8 cellular contexts compared by ENCODE assay signal in the genomic region with DNA sequence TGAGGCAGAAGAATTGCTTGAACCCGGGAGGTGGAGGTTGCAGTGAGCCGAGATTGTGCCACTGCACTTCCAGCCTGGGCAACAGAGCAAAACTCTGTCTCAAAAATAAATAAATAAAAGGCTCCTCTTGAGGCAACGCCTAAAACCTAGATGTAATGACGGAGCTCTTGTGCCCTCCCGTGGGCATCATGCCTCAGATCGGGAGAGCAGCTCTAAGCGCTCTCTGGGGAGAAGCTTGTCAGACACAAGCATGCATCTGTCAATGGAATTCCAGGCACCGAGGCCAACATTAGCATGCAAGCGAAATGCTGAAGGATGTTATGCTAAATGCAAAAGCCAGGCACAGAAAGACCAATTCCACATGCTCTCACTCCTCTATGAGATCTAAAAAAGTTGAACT. TPM values are rescaled to one million over a fixed set of nuclear protein-coding genes. Genes with fewer than 3 reads are reported as not detected.
A peak's percentile ranks its signal among the peaks of the same experiment; 100 is the strongest.
DNase-seq lines count a peak whose midpoint lies in the region; ATAC-seq and TF ChIP-seq lines count a peak whose summit lies in the region.

No MANE protein-coding gene starts in this region.

- DNase-seq in HCEC 1CT = peak; percentile 70
- peak; percentile 85 for DNase-seq in NCI-H524 treated with DMSO at 0.1 percent for 48 hours (lab: John Stamatoyannopoulos, UW)
- no peak for DNase-seq in breast epithelium (ENCODE audit: low spot score in 2 of 2)
- peak; percentile 76 for DNase-seq in medulla oblongata (ENCODE audit: extremely low spot score)
- no peak for DNase-seq in activated effector memory CD4-positive, alpha-beta T cell treated with Interleukin-2 at 50 U/mL for 16 hours

- H3K4me1 ChIP-seq in breast epithelium = no peaks in the 10 kb centered on the region

- H3K36me3 ChIP-seq in breast epithelium = no peaks in the 10 kb centered on the region

- no peaks in the 10 kb centered on the region for H3K27me3 ChIP-seq in breast epithelium

- intact Hi-C loops in breast epithelium (cut with DNase I; ENCODE audit: low total_unique reads) = no loop called here

- TF ChIP-seq CTCF in breast epithelium (IDR thresholded peaks at IDR 0.05) = peak in 2 of 3 donors; percentile 16 to 40

- TF ChIP-seq POLR2A in breast epithelium (IDR thresholded peaks at IDR 0.05) = no peak

- H3K9me3 ChIP-seq in breast epithelium = peaks cover 0 to 4% of the 10 kb centered on the region in 2 donors

- ATAC-seq in HG03378 (IDR thresholded peaks at IDR 0.05; ENCODE audit: unreplicated experiment) (no peak), GM21528 (IDR thresholded peaks at IDR 0.05; ENCODE audit: low FRiP score, unreplicated experiment) (no peak), HG02763 (IDR thresholded peaks at IDR 0.05; ENCODE audit: unreplicated experiment) (no peak)

- H3K27ac ChIP-seq in breast epithelium = no peak overlapping the region

- H3K4me3 ChIP-seq in breast epithelium = no peak overlapping the region

RNA-seq across cellular contexts. Expression of a gene that starts 45.6 kb away (rescaled TPM):
- total RNA-seq in breast epithelium = 10 to 100 TPM; 45.9 to 72.4 (median 71.4) TPM

RNA-seq across cellular contexts. Expression of a gene that starts 55.5 kb away (rescaled TPM):
- 100 to 1,000 TPM; 134 to 175 (median 137) TPM for total RNA-seq in breast epithelium

Comparison
In these comparisons a context has a peak if more than half of its experiments do, and no peak if none do; other contexts are left out.
1. DNase-seq: peak in HCEC 1CT (single experiment), NCI-H524 treated with DMSO at 0.1 percent for 48 hours (single experiment) and medulla oblongata (single experiment); none in breast epithelium (0 of 2) and activated effector memory CD4-positive, alpha-beta T cell treated with Interleukin-2 at 50 U/mL for 16 hours (single experiment).